In the genomic region with DNA sequence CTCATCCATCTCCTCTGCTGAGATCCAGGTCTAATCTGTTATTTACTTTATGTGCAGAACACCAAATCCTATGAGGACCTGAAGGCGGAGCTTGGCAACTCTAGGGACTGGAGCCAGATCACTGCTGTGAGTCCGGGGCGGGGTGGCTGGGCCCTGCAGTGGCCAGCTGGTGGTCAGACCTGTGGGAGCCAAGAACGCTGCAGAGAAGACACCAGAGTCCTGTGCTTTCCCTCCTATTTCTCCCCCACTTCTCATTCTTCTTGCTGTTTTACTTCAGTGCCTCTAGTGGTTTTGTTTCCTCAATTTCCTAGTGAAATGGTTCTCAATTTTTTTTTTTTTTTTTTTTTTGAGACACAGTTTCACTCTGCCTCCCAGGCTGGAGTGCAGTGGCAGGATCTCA, we compare ENCODE assay signal across 1 cellular context.
TF ChIP-seq lines count a peak whose summit lies in the region.

No MANE protein-coding gene starts in this region.

TF ChIP-seq in K562, 482 proteins besides CTCF, POLR2A, EP300 and RAD21:
- no peak for TF ChIP-seq POLR3A (IDR thresholded peaks at IDR 0.05; ENCODE audit: borderline replicate concordance, extremely low read depth, insufficient read depth, insufficient read length)
- TF ChIP-seq, protein P1, sequence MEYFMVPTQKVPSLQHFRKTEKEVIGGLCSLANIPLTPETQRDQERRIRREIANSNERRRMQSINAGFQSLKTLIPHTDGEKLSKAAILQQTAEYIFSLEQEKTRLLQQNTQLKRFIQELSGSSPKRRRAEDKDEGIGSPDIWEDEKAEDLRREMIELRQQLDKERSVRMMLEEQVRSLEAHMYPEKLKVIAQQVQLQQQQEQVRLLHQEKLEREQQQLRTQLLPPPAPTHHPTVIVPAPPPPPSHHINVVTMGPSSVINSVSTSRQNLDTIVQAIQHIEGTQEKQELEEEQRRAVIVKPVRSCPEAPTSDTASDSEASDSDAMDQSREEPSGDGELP (CRISPR knock-in tag; IDR thresholded peaks at IDR 0.05; ENCODE audit: borderline replicate concordance) = peak; percentile 35; the same call in 1 of the 2 replicates
